ENCODE assay signal across 7 cellular contexts in the genomic region with DNA sequence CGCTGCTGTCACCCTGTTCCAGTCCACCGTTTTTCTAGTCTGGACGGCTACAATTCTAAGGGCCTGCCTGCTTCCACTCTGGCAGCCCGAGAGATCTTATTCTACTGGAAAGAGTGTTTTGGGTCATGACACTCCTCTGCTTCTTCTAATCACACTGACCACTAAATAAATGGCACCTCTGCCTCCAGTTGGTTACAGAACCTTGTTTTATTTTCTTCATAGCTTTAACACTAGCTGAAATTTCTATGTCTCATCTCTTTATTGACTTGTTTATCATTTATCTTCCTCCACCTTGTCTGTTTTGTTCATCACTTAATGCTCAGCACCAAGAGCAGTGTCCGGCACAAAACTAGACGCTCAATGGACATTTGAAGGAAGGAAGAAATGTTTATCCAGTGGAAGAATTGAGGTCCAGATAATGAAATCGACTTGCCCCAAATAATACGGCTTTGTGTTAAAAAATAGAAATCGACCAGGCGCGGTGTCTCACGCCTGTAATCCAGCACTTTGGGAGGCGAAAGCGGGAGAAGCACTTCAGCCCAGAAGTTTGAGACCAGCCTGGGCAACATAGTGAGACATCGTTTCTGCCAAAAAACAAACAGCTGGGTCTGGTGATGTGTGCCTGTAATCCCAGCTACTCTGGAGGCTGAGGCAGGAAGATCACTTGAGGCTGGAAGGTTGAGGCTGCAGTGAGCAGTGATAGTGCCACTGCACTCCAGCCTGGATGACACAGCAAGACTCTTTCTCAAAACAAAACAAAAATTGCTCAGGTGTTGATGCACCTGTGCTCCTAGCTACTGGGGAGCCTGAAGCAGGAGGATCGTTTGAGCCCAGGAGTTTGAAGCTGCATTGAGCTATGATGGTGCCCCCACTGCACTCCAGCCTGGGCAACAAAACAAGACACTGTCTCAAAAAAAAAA. TPM values are rescaled to one million over a fixed set of nuclear protein-coding genes. Genes with fewer than 3 reads are reported as not detected.
A peak's percentile ranks its signal among the peaks of the same experiment; 100 is the strongest.
DNase-seq lines count a peak whose midpoint lies in the region; ATAC-seq and TF ChIP-seq lines count a peak whose summit lies in the region.

No MANE protein-coding gene starts in this region.

- H3K9me2 ChIP-seq in hepatocyte (replicated peaks; ENCODE audit: insufficient read depth): no peaks in the 10 kb centered on the region

- H3K79me2 ChIP-seq in hepatocyte: peaks cover 53% of the 10 kb centered on the region

- H3K27ac Mint-ChIP-seq in activated CD4-positive, alpha-beta memory T cell treated with anti-CD3 and anti-CD28 coated beads, Interleukin-2, amount 10 ng/mL, durations not matched to agents 7 days and 5 days: peak overlapping the region; percentile 86
- H3K27ac Mint-ChIP-seq in stimulated activated effector memory CD8-positive, alpha-beta T cell treated with anti-CD3 and anti-CD28 coated beads, Interleukin-12 subunit alpha, Interleukin-12 subunit beta, amount 100 ng/mL, for 72 hours: peak overlapping the region; percentile 91

- ATAC-seq in stimulated activated effector memory CD8-positive, alpha-beta T cell treated with anti-CD3 and anti-CD28 coated beads, Interleukin-12 subunit alpha, Interleukin-12 subunit beta, amount 100 ng/mL, for 72 hours: no peak
- ATAC-seq in HG02884 (IDR thresholded peaks at IDR 0.05; ENCODE audit: unreplicated experiment): no peak
- no peak for ATAC-seq in GM19351 (IDR thresholded peaks at IDR 0.05; ENCODE audit: unreplicated experiment)

- DNase-seq in activated CD4-positive, alpha-beta memory T cell treated with anti-CD3 and anti-CD28 coated beads, Interleukin-2, amount 10 ng/mL, durations not matched to agents 7 days and 5 days: no peak
- DNase-seq in hepatocyte (ENCODE audit: low spot score): no peak
- no peak for DNase-seq in stimulated activated effector memory CD8-positive, alpha-beta T cell treated with anti-CD3 and anti-CD28 coated beads, Interleukin-12 subunit alpha, Interleukin-12 subunit beta, amount 100 ng/mL, for 72 hours (ENCODE audit: low spot score in 2 of 2)
- DNase-seq in RKO (ENCODE audit: low spot score): no peak

- no peaks in the 10 kb centered on the region for H3K27me3 ChIP-seq in hepatocyte

- TF ChIP-seq CTCF in HEK293 (tag by site-specific recombination; IDR thresholded peaks at IDR 0.05): no peak
- no peak for TF ChIP-seq CTCF in hepatocyte (IDR thresholded peaks at IDR 0.05; ENCODE audit: poor library complexity)

- H2AFZ ChIP-seq in hepatocyte: peak overlapping the region; percentile 67

- H3K4me1 ChIP-seq in HEK293 (ENCODE audit: control insufficient read depth, insufficient read depth, low read length): peaks cover 23% of the 10 kb centered on the region; the same call in 1 of the 2 replicates
- peaks cover 30% of the 10 kb centered on the region for H3K4me1 ChIP-seq in hepatocyte (ENCODE audit: insufficient read depth)

- CTCF ChIA-PET in HEK293 (lab: Yijun Ruan, JAX): interaction anchor here (0.6 to 1.2 kb wide), 3 partner anchors 220 to 785 kb away, joined by 3 to 4 read pairs (median 3); no protein-coding TSS in a partner anchor
- CTCF ChIA-PET in activated CD4-positive, alpha-beta memory T cell treated with anti-CD3 and anti-CD28 coated beads, Interleukin-2, amount 10 ng/mL, durations not matched to agents 7 days and 5 days (lab: Charles Lee): interaction anchor here (0.7 kb wide), 1 partner anchor 811 kb away, joined by 3 read pairs; no protein-coding TSS in a partner anchor

- H3K4me3 ChIP-seq in HEK293 (ENCODE audit: low read depth, low read length): peak overlapping the region; percentile 22; the same call in 1 of the 2 replicates
- no peak overlapping the region for H3K4me3 ChIP-seq in hepatocyte

- H3K36me3 Mint-ChIP-seq in activated CD4-positive, alpha-beta memory T cell treated with anti-CD3 and anti-CD28 coated beads, Interleukin-2, amount 10 ng/mL, durations not matched to agents 7 days and 5 days (ENCODE audit: low read depth): peaks cover 23% of the 10 kb centered on the region
- peaks cover 51% of the 10 kb centered on the region for H3K36me3 Mint-ChIP-seq in stimulated activated effector memory CD8-positive, alpha-beta T cell treated with anti-CD3 and anti-CD28 coated beads, Interleukin-12 subunit alpha, Interleukin-12 subunit beta, amount 100 ng/mL, for 72 hours

- peaks cover 68% of the 10 kb centered on the region for H3K4me1 Mint-ChIP-seq in activated CD4-positive, alpha-beta memory T cell treated with anti-CD3 and anti-CD28 coated beads, Interleukin-2, amount 10 ng/mL, durations not matched to agents 7 days and 5 days
- H3K4me1 Mint-ChIP-seq in stimulated activated effector memory CD8-positive, alpha-beta T cell treated with anti-CD3 and anti-CD28 coated beads, Interleukin-12 subunit alpha, Interleukin-12 subunit beta, amount 100 ng/mL, for 72 hours: peaks cover 55% of the 10 kb centered on the region

- H3K36me3 ChIP-seq in HEK293 (ENCODE audit: control insufficient read depth in 2 of 2, insufficient read depth in 1 of 2, low read length in 2 of 2) (peaks cover 8 to 9% of the 10 kb centered on the region in 2 experiments), hepatocyte (replicated peaks; ENCODE audit: insufficient read depth, low read depth) (no peaks in the 10 kb centered on the region)

- H3K27ac ChIP-seq in HEK293 (ENCODE audit: extremely low read depth, low read depth, low read length) (peak overlapping the region; percentile 47; the same call in 1 of the 2 replicates), hepatocyte (peak overlapping the region; percentile 76)

- H3K27me3 Mint-ChIP-seq in activated CD4-positive, alpha-beta memory T cell treated with anti-CD3 and anti-CD28 coated beads, Interleukin-2, amount 10 ng/mL, durations not matched to agents 7 days and 5 days: no peaks in the 10 kb centered on the region

- H3K9me3 ChIP-seq in HEK293 (ENCODE audit: control insufficient read depth, insufficient read depth, low read depth, low read length) (no peaks in the 10 kb centered on the region), hepatocyte (ENCODE audit: low read depth) (no peaks in the 10 kb centered on the region)

- no peaks in the 10 kb centered on the region for H3K9me3 Mint-ChIP-seq in activated CD4-positive, alpha-beta memory T cell treated with anti-CD3 and anti-CD28 coated beads, Interleukin-2, amount 10 ng/mL, durations not matched to agents 7 days and 5 days
- no peaks in the 10 kb centered on the region for H3K9me3 Mint-ChIP-seq in stimulated activated effector memory CD8-positive, alpha-beta T cell treated with anti-CD3 and anti-CD28 coated beads, Interleukin-12 subunit alpha, Interleukin-12 subunit beta, amount 100 ng/mL, for 72 hours

- H4K20me1 ChIP-seq in hepatocyte (ENCODE audit: insufficient read depth, poor library complexity, severe bottlenecking): peaks cover 5% of the 10 kb centered on the region

- 70% methylated on average over 16 of the region's 16 CpGs for WGBS in hepatocyte (ENCODE audit: low lambda C conversion rate, missing lambda C conversion rate)

- H3K4me2 ChIP-seq in hepatocyte: peak overlapping the region; percentile 76

- peak overlapping the region; percentile 91 for H3K4me3 Mint-ChIP-seq in activated CD4-positive, alpha-beta memory T cell treated with anti-CD3 and anti-CD28 coated beads, Interleukin-2, amount 10 ng/mL, durations not matched to agents 7 days and 5 days
- peak overlapping the region; percentile 87 for H3K4me3 Mint-ChIP-seq in stimulated activated effector memory CD8-positive, alpha-beta T cell treated with anti-CD3 and anti-CD28 coated beads, Interleukin-12 subunit alpha, Interleukin-12 subunit beta, amount 100 ng/mL, for 72 hours

- POLR2A ChIA-PET in HEK293 (lab: Yijun Ruan, JAX): interaction anchor here (0.6 to 1.4 kb wide), 6 partner anchors 53 to 650 kb away, joined by 3 to 6 read pairs (median 4); a partner anchor contains a TSS
- POLR2A ChIA-PET in activated CD4-positive, alpha-beta memory T cell treated with anti-CD3 and anti-CD28 coated beads, Interleukin-2, amount 10 ng/mL, durations not matched to agents 7 days and 5 days (lab: Charles Lee): interaction anchor here (0.6 to 3.4 kb wide), 5 partner anchors 12 to 106 kb away, joined by 3 to 15 read pairs (median 5); a partner anchor contains a TSS

TF ChIP-seq in HEK293, 187 proteins besides CTCF, POLR2A, EP300 and RAD21:
- TF ChIP-seq, protein P1, sequence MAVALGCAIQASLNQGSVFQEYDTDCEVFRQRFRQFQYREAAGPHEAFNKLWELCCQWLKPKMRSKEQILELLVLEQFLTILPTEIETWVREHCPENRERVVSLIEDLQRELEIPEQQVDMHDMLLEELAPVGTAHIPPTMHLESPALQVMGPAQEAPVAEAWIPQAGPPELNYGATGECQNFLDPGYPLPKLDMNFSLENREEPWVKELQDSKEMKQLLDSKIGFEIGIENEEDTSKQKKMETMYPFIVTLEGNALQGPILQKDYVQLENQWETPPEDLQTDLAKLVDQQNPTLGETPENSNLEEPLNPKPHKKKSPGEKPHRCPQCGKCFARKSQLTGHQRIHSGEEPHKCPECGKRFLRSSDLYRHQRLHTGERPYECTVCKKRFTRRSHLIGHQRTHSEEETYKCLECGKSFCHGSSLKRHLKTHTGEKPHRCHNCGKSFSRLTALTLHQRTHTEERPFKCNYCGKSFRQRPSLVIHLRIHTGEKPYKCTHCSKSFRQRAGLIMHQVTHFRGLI (tag by site-specific recombination; IDR thresholded peaks at IDR 0.05): no peak
- peak; percentile 78 for TF ChIP-seq ZNF335 (tag by site-specific recombination; conservative IDR thresholded peaks at IDR 0.05)

RNA-seq across cellular contexts. Expression of a gene that starts 0.7 kb away (rescaled TPM):
- 10 to 100 TPM; 56.3 to 61.3 TPM for total RNA-seq in activated CD4-positive, alpha-beta memory T cell treated with anti-CD3 and anti-CD28 coated beads, Interleukin-2, amount 10 ng/mL, durations not matched to agents 7 days and 5 days
- 22.9 and 30.4 TPM in 2 replicates for total RNA-seq in hepatocyte
- polyA plus RNA-seq in hepatocyte: 12.6 and 13.2 TPM in 2 replicates

RNA-seq across cellular contexts. Expression of a gene that starts 3.2 kb away (rescaled TPM):
- 10 to 100 TPM; 32.8 to 33.7 TPM for total RNA-seq in activated CD4-positive, alpha-beta memory T cell treated with anti-CD3 and anti-CD28 coated beads, Interleukin-2, amount 10 ng/mL, durations not matched to agents 7 days and 5 days
- 14.5 and 15.9 TPM in 2 replicates for total RNA-seq in hepatocyte
- polyA plus RNA-seq in hepatocyte: 12.9 and 14.7 TPM in 2 replicates
